In the genomic region with DNA sequence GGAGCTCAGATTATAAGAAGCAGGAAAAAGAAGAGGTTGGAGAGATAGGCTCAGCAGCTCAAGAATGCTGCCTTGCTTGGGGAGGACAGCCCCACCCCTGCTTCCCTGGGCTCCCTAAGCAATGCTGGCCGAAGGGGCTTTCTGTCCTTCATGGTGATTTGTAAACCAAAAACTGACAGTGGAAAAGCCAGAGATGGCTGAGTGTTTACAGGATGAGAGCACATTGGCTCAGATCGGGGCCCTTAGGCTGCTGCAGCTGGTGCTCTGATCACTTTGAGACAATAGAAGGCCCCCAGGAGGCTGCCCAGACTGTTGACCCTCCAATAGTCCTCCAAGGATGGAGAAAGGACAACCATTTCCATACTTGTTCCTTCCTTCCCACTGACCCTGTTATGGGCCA, we compare ENCODE assay signal across 1 cellular context.
TF ChIP-seq lines count a peak whose summit lies in the region.

No MANE protein-coding gene starts in this region.

TF ChIP-seq in IMR-90, 13 proteins besides CTCF, POLR2A, EP300 and RAD21 (continued from another document):
- TF ChIP-seq ELK1 (IDR thresholded peaks at IDR 0.05; ENCODE audit: borderline replicate concordance, low read depth, low read length) = no peak
- TF ChIP-seq SMC3 (IDR thresholded peaks at IDR 0.05; ENCODE audit: low read depth, low read length) = no peak
- no peak for TF ChIP-seq CHD1 (IDR thresholded peaks at IDR 0.05; ENCODE audit: low read depth, low read length)
- TF ChIP-seq FOS (IDR thresholded peaks at IDR 0.05; ENCODE audit: low read depth, low read length) = no peak
- TF ChIP-seq MXI1 (IDR thresholded peaks at IDR 0.05; ENCODE audit: borderline replicate concordance, low read depth, low read length) = no peak
- no peak for TF ChIP-seq USF2 (IDR thresholded peaks at IDR 0.05; ENCODE audit: low read depth, low read length)
- TF ChIP-seq MAFK (IDR thresholded peaks at IDR 0.05; ENCODE audit: low read depth, low read length) = no peak
- no peak for TF ChIP-seq BHLHE40 (IDR thresholded peaks at IDR 0.05; ENCODE audit: low read depth, low read length)
- no peak for TF ChIP-seq NFE2L2 (IDR thresholded peaks at IDR 0.05; ENCODE audit: low read depth, low read length)
